In genomic region chr19:4988770-4989251, GRCh38 we compare ENCODE assay signal across 8 cellular contexts. TPM values are rescaled to one million over a fixed set of nuclear protein-coding genes. Genes with fewer than 3 reads are reported as not detected.
DNase-seq lines count a peak whose midpoint lies in the region; ATAC-seq and TF ChIP-seq lines count a peak whose summit lies in the region.

No MANE protein-coding gene starts in this region.

- TF ChIP-seq CTCF in WI38 (IDR thresholded peaks at IDR 0.05; ENCODE audit: low read depth, low read length): no peak

- ATAC-seq in left ventricle myocardium superior (peak; percentile 63), GM19324 (IDR thresholded peaks at IDR 0.05; ENCODE audit: low FRiP score, unreplicated experiment) (no peak)

- intact Hi-C loops in left ventricle myocardium superior (cut with micrococcal nuclease): no loop called here

- H3K4me3 ChIP-seq in WI38 (ENCODE audit: low read depth, low read length): peak overlapping the region; percentile 17; the same call in 1 of the 2 replicates

- DNase-seq in EH (ENCODE audit: low read depth) (peak; percentile 92), left ventricle myocardium superior (peak; percentile 73), renal cortical epithelial cell (ENCODE audit: low read depth) (peak; percentile 54), GM19238 (ENCODE audit: insufficient read length, low spot score) (no peak), SIG-M5 (lab: John Stamatoyannopoulos, UW) (no peak), NCI-H1417 treated with DMSO at 0.1 percent for 48 hours (lab: John Stamatoyannopoulos, UW) (no peak)

RNA-seq across cellular contexts. Expression of gene KDM4B, which starts 19.9 kb away (rescaled TPM):
- total RNA-seq in left ventricle myocardium superior (36.4 TPM), renal cortical epithelial cell (8.7 and 47.0 TPM in 2 replicates)

Comparison
In these comparisons a context has a peak if more than half of its experiments do, and no peak if none do; other contexts are left out.
1. DNase-seq: peak in EH (single experiment), left ventricle myocardium superior (single experiment) and renal cortical epithelial cell (single experiment); none in GM19238 (single experiment), SIG-M5 (single experiment) and NCI-H1417 treated with DMSO at 0.1 percent for 48 hours (single experiment).